ENCODE assay signal across 22 cellular contexts in the genomic region with DNA sequence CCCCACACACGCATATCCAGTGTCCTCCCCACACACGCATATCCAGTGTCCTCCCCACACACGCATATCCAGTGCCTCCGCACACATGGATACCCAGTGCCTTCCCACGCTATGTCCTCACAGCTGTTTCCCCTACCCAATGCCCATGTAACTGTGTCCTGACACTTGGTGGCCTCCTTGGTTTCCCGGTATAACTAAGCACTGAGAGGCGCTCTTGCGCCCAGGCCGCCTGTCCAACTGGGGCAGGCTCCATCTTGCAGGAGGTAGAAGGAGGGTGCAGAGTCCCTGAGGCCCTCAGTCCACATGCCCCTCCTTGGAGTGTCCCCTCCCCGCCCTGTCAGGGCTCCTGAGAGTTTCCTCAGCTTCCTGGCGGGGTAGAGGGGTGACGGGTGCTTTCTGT.
DNase-seq lines count a peak whose midpoint lies in the region; ATAC-seq and TF ChIP-seq lines count a peak whose summit lies in the region.
"Had no signal": no experiment of that assay in that cellular context is flagged by ENCODE, and none has a peak within 500 bp of the region (broad histone marks: within the 10 kb centered on the region; RNA-seq: fewer than 3 reads in every experiment).

No MANE protein-coding gene starts in this region.

- no peak for TF ChIP-seq POLR2A in heart left ventricle (IDR thresholded peaks at IDR 0.05)

- peak; percentile 72 for DNase-seq in chondrocyte (ENCODE audit: low spot score)
- DNase-seq in left lung = peak; percentile 22 to 36
- peak; percentile 67 for DNase-seq in osteoblast (ENCODE audit: insufficient read length, low spot score, missing footprints)
- DNase-seq in heart left ventricle = no peak
- DNase-seq in activated CD4-positive, alpha-beta T cell treated with anti-CD3 and anti-CD28 coated beads, Interleukin-2, amount 10 ng/mL, durations not matched to agents 24 days and 14 days = no peak
- DNase-seq in NK-92 (lab: John Stamatoyannopoulos, UW; ENCODE audit: unreplicated experiment) = no peak
- no peak for DNase-seq in T-helper 9 cell
- DNase-seq: Caco-2; CD4-positive, alpha-beta memory T cell; DMS 273 treated with DMSO at 0.1 percent for 48 hours; DMS79; EL; GDM1; GM23248; H9 had no signal

- H3K4me1 Mint-ChIP-seq in chondrocyte (ENCODE audit: low read depth) = peaks cover 2% of the 10 kb centered on the region
- H3K4me1 Mint-ChIP-seq in activated CD4-positive, alpha-beta T cell treated with anti-CD3 and anti-CD28 coated beads, Interleukin-2, amount 10 ng/mL, durations not matched to agents 24 days and 14 days = peaks cover 12% of the 10 kb centered on the region

- H3K4me2 ChIP-seq in BLaER1 (peak overlapping the region; percentile 12; the same call in 1 of the 2 replicates), osteoblast (ENCODE audit: insufficient read depth, low read length) (no peak overlapping the region)

- H4K20me1 ChIP-seq in BLaER1 (no peaks in the 10 kb centered on the region), osteoblast (ENCODE audit: insufficient read depth, low read length) (no peaks in the 10 kb centered on the region)

- H2AFZ ChIP-seq in osteoblast (ENCODE audit: low read length) = no peak overlapping the region
- H2AFZ ChIP-seq: GM23248 had no signal

- no peak overlapping the region for H3K27ac Mint-ChIP-seq in chondrocyte (ENCODE audit: unreplicated experiment)
- no peak overlapping the region for H3K27ac Mint-ChIP-seq in activated CD4-positive, alpha-beta T cell treated with anti-CD3 and anti-CD28 coated beads, Interleukin-2, amount 10 ng/mL, durations not matched to agents 24 days and 14 days
- H3K27ac Mint-ChIP-seq: B cell had no signal

- H3K36me3 Mint-ChIP-seq in chondrocyte (ENCODE audit: low read depth) = no peaks in the 10 kb centered on the region
- no peaks in the 10 kb centered on the region for H3K36me3 Mint-ChIP-seq in activated CD4-positive, alpha-beta T cell treated with anti-CD3 and anti-CD28 coated beads, Interleukin-2, amount 10 ng/mL, durations not matched to agents 24 days and 14 days (ENCODE audit: low read depth)
- H3K36me3 Mint-ChIP-seq: CD14-positive monocyte; CD4-positive, alpha-beta memory T cell had no signal

- H3K27ac ChIP-seq in BLaER1 = no peak overlapping the region
- H3K27ac ChIP-seq in left lung = no peak overlapping the region
- H3K27ac ChIP-seq in osteoblast (ENCODE audit: low read depth, low read length) = no peak overlapping the region
- no peak overlapping the region for H3K27ac ChIP-seq in heart left ventricle
- H3K27ac ChIP-seq: 22Rv1; BLaER1 treated with 17β-estradiol and CSF1 and Interleukin-3, amounts not matched to agents 10 nM and 100 nM; GM23248 had no signal

- H3K27me3 ChIP-seq in BLaER1 = no peaks in the 10 kb centered on the region; the same call in 1 of the 2 replicates
- H3K27me3 ChIP-seq in left lung = peaks cover 0 to 40% of the 10 kb centered on the region in 2 donors
- no peaks in the 10 kb centered on the region for H3K27me3 ChIP-seq in osteoblast (ENCODE audit: insufficient read depth, low read length)
- H3K27me3 ChIP-seq in heart left ventricle = peaks cover 0 to 27% (median 4%) of the 10 kb centered on the region in 9 donors

- peaks cover 6% of the 10 kb centered on the region for H3K9me3 Mint-ChIP-seq in chondrocyte (ENCODE audit: low read depth)
- no peaks in the 10 kb centered on the region for H3K9me3 Mint-ChIP-seq in activated CD4-positive, alpha-beta T cell treated with anti-CD3 and anti-CD28 coated beads, Interleukin-2, amount 10 ng/mL, durations not matched to agents 24 days and 14 days

- H3K9me3 ChIP-seq in BLaER1 = peaks cover 22% of the 10 kb centered on the region
- H3K9me3 ChIP-seq in left lung = peaks cover 0 to 2% of the 10 kb centered on the region in 2 donors
- H3K9me3 ChIP-seq in osteoblast (ENCODE audit: low read depth, low read length) = no peaks in the 10 kb centered on the region
- H3K9me3 ChIP-seq in heart left ventricle = peaks cover 0 to 16% (median 0%) of the 10 kb centered on the region in 12 donors
- H3K9me3 ChIP-seq: Caco-2 had no signal

- H3K4me3 ChIP-seq in BLaER1 = no peak overlapping the region
- no peak overlapping the region for H3K4me3 ChIP-seq in left lung
- H3K4me3 ChIP-seq in osteoblast (ENCODE audit: insufficient read depth, low read length) = no peak overlapping the region
- H3K4me3 ChIP-seq in heart left ventricle = no peak overlapping the region
- H3K4me3 ChIP-seq: BLaER1 treated with 17β-estradiol and CSF1 and Interleukin-3, amounts not matched to agents 10 nM and 100 nM; GM12878; GM23248 had no signal

- H3K9ac ChIP-seq in BLaER1 = no peak overlapping the region
- H3K9ac ChIP-seq: BLaER1 treated with 17β-estradiol and CSF1 and Interleukin-3, amounts not matched to agents 10 nM and 100 nM; GM23248 had no signal

- H3K27me3 Mint-ChIP-seq in chondrocyte (ENCODE audit: low read depth) = peaks cover 4% of the 10 kb centered on the region
- H3K27me3 Mint-ChIP-seq in activated CD4-positive, alpha-beta T cell treated with anti-CD3 and anti-CD28 coated beads, Interleukin-2, amount 10 ng/mL, durations not matched to agents 24 days and 14 days = no peaks in the 10 kb centered on the region
- H3K27me3 Mint-ChIP-seq: B cell; CD4-positive, alpha-beta memory T cell had no signal

- no peaks in the 10 kb centered on the region for H3K36me3 ChIP-seq in BLaER1
- no peaks in the 10 kb centered on the region for H3K36me3 ChIP-seq in left lung
- no peaks in the 10 kb centered on the region for H3K36me3 ChIP-seq in osteoblast (ENCODE audit: insufficient read depth, low read length)
- no peaks in the 10 kb centered on the region for H3K36me3 ChIP-seq in heart left ventricle
- H3K36me3 ChIP-seq: BLaER1 treated with 17β-estradiol and CSF1 and Interleukin-3, amounts not matched to agents 10 nM and 100 nM had no signal

- TF ChIP-seq CTCF in chondrocyte (IDR thresholded peaks at IDR 0.05) (no peak), left lung (IDR thresholded peaks at IDR 0.05) (no peak), osteoblast (IDR thresholded peaks at IDR 0.05; ENCODE audit: extremely low read depth, low read depth, low read length) (no peak), heart left ventricle (IDR thresholded peaks at IDR 0.05) (no peak)

- H3K79me2 ChIP-seq in osteoblast (ENCODE audit: insufficient read depth, low read length) = no peaks in the 10 kb centered on the region

- intact Hi-C loops in left lung (cut with DNase I) = no loop called here
- intact Hi-C loops in heart left ventricle (cut with DNase I) = loop anchor here in 5 of 10 donors (10.0 kb wide), 1 partner anchor 438 kb away; no protein-coding TSS in a partner anchor
- intact Hi-C loops in activated CD4-positive, alpha-beta T cell treated with anti-CD3 and anti-CD28 coated beads, Interleukin-2, amount 10 ng/mL, durations not matched to agents 24 days and 14 days (cut with micrococcal nuclease) = no loop called here

- no peak overlapping the region for H3K4me3 Mint-ChIP-seq in chondrocyte (ENCODE audit: unreplicated experiment)
- no peak overlapping the region for H3K4me3 Mint-ChIP-seq in activated CD4-positive, alpha-beta T cell treated with anti-CD3 and anti-CD28 coated beads, Interleukin-2, amount 10 ng/mL, durations not matched to agents 24 days and 14 days
- H3K4me3 Mint-ChIP-seq: B cell, CD14-positive monocyte, H9 had no signal

- ATAC-seq in left lung (no peak), heart left ventricle (no peak)
- ATAC-seq: GM12878, HCT116 had no signal

- 80 to 90% (median 87%) methylated on average over 12 of the region's 12 CpGs for WGBS in heart left ventricle, 4 donors

- H3K4me1 ChIP-seq in BLaER1 (peaks cover 32% of the 10 kb centered on the region), left lung (peaks cover 0 to 6% of the 10 kb centered on the region in 2 donors), osteoblast (ENCODE audit: insufficient read depth, low read length) (no peaks in the 10 kb centered on the region), heart left ventricle (peaks cover 0 to 9% (median 5%) of the 10 kb centered on the region in 12 donors)
- H3K4me1 ChIP-seq: Caco-2 had no signal

Comparison
In these comparisons a context has a peak if more than half of its experiments do, and no peak if none do; other contexts are left out.
1. DNase-seq: peak in chondrocyte (single experiment), left lung (2 of 2) and osteoblast (single experiment); none in heart left ventricle (0 of 5), activated CD4-positive, alpha-beta T cell treated with anti-CD3 and anti-CD28 coated beads, Interleukin-2, amount 10 ng/mL, durations not matched to agents 24 days and 14 days (single experiment), NK-92 (single experiment) and T-helper 9 cell (single experiment).